ENCODE assay signal across 11 cellular contexts in genomic region chr11:117299351-117300300, GRCh38. TPM values are rescaled to one million over a fixed set of nuclear protein-coding genes. Genes with fewer than 3 reads are reported as not detected.
DNase-seq lines count a peak whose midpoint lies in the region; ATAC-seq and TF ChIP-seq lines count a peak whose summit lies in the region.
"Had no signal": no experiment of that assay in that cellular context is flagged by ENCODE, and none has a peak within 500 bp of the region (broad histone marks: within the 10 kb centered on the region; RNA-seq: fewer than 3 reads in every experiment).

No MANE protein-coding gene starts in this region.

- H3K27me3 ChIP-seq in SJCRH30: no peaks in the 10 kb centered on the region
- no peaks in the 10 kb centered on the region for H3K27me3 ChIP-seq in left ventricle myocardium inferior (ENCODE audit: low read depth)
- H3K27me3 ChIP-seq in osteoblast (ENCODE audit: insufficient read depth, low read length): no peaks in the 10 kb centered on the region

- H4K20me1 ChIP-seq in osteoblast (ENCODE audit: insufficient read depth, low read length): peaks cover 5% of the 10 kb centered on the region

- CTCF ChIA-PET in Calu3 (lab: Charles Lee): interaction anchor here (0.9 kb wide), 1 partner anchor 127 kb away, joined by 3 read pairs; no protein-coding TSS in a partner anchor

- no peaks in the 10 kb centered on the region for H3K9me3 Mint-ChIP-seq in Calu3 (ENCODE audit: low read depth, unreplicated experiment)
- H3K9me3 Mint-ChIP-seq: activated naive CD8-positive, alpha-beta T cell treated with anti-CD3 and anti-CD28 coated beads, Interleukin-2, amount 10 ng/mL, durations not matched to agents 7 days and 5 days had no signal

- intact Hi-C loops in Calu3 (cut with micrococcal nuclease; ENCODE audit: unreplicated experiment) (no loop called here), left ventricle myocardium inferior (cut with micrococcal nuclease) (no loop called here)

- H3K27me3 Mint-ChIP-seq in Calu3 (ENCODE audit: unreplicated experiment): peaks cover 22% of the 10 kb centered on the region
- H3K27me3 Mint-ChIP-seq: activated naive CD8-positive, alpha-beta T cell treated with anti-CD3 and anti-CD28 coated beads, Interleukin-2, amount 10 ng/mL, durations not matched to agents 7 days and 5 days had no signal

- H3K79me2 ChIP-seq in osteoblast (ENCODE audit: insufficient read depth, low read length): no peaks in the 10 kb centered on the region

- ATAC-seq in GM21786 (IDR thresholded peaks at IDR 0.05; ENCODE audit: unreplicated experiment) (no peak), HG02970 (IDR thresholded peaks at IDR 0.05; ENCODE audit: low FRiP score, unreplicated experiment) (no peak), HG02642 (IDR thresholded peaks at IDR 0.05; ENCODE audit: poor library complexity, unreplicated experiment) (no peak)

- H3K4me3 ChIP-seq in SJCRH30 (peak overlapping the region; percentile 50), left ventricle myocardium inferior (peak overlapping the region; percentile 39), osteoblast (ENCODE audit: insufficient read depth, low read length) (peak overlapping the region; percentile 18)

- H3K4me2 ChIP-seq in osteoblast (ENCODE audit: insufficient read depth, low read length): peak overlapping the region; percentile 69

- DNase-seq in Calu3 (peak; percentile 12), SJCRH30 (peak; percentile 8 to 11), left ventricle myocardium inferior (no peak), osteoblast (ENCODE audit: insufficient read length, low spot score, missing footprints) (peak; percentile 67), GM10266 (ENCODE audit: extremely low spot score) (no peak)
- DNase-seq: activated CD8-positive, alpha-beta memory T cell treated with anti-CD3 and anti-CD28 coated beads for 24 hours; activated naive CD8-positive, alpha-beta T cell treated with anti-CD3 and anti-CD28 coated beads, Interleukin-2, amount 10 ng/mL, durations not matched to agents 7 days and 5 days; T-helper 1 cell had no signal

- peak overlapping the region; percentile 38 for H3K27ac Mint-ChIP-seq in Calu3 (ENCODE audit: unreplicated experiment)
- H3K27ac Mint-ChIP-seq: activated naive CD8-positive, alpha-beta T cell treated with anti-CD3 and anti-CD28 coated beads, Interleukin-2, amount 10 ng/mL, durations not matched to agents 7 days and 5 days had no signal

- no peak overlapping the region for H2AFZ ChIP-seq in osteoblast (ENCODE audit: low read length)

- H3K27ac ChIP-seq in SJCRH30 (0 out of 2 replicates have a peak overlapping the region, but pooled peaks have one; percentile 7), left ventricle myocardium inferior (replicated peaks) (no peak overlapping the region), osteoblast (ENCODE audit: low read depth, low read length) (no peak overlapping the region)

- no peaks in the 10 kb centered on the region for H3K9me3 ChIP-seq in SJCRH30 (replicated peaks)
- H3K9me3 ChIP-seq in left ventricle myocardium inferior (replicated peaks): no peaks in the 10 kb centered on the region
- H3K9me3 ChIP-seq in osteoblast (ENCODE audit: low read depth, low read length): no peaks in the 10 kb centered on the region

- H3K4me1 ChIP-seq in SJCRH30 (no peaks in the 10 kb centered on the region), left ventricle myocardium inferior (peaks cover 25% of the 10 kb centered on the region), osteoblast (ENCODE audit: insufficient read depth, low read length) (peaks cover 13% of the 10 kb centered on the region)

- H3K4me1 Mint-ChIP-seq in Calu3 (ENCODE audit: low read depth, unreplicated experiment): peaks cover 22% of the 10 kb centered on the region
- H3K4me1 Mint-ChIP-seq: activated naive CD8-positive, alpha-beta T cell treated with anti-CD3 and anti-CD28 coated beads, Interleukin-2, amount 10 ng/mL, durations not matched to agents 7 days and 5 days had no signal

- H3K4me3 Mint-ChIP-seq in Calu3 (ENCODE audit: low read depth, unreplicated experiment): peak overlapping the region; percentile 31
- H3K4me3 Mint-ChIP-seq: activated naive CD8-positive, alpha-beta T cell treated with anti-CD3 and anti-CD28 coated beads, Interleukin-2, amount 10 ng/mL, durations not matched to agents 7 days and 5 days had no signal

- H3K36me3 ChIP-seq in SJCRH30 (no peaks in the 10 kb centered on the region), left ventricle myocardium inferior (peaks cover 12% of the 10 kb centered on the region), osteoblast (ENCODE audit: insufficient read depth, low read length) (peaks cover 4% of the 10 kb centered on the region)

- no peak for TF ChIP-seq CTCF in Calu3 (IDR thresholded peaks at IDR 0.05; ENCODE audit: unreplicated experiment)
- no peak for TF ChIP-seq CTCF in left ventricle myocardium inferior (IDR thresholded peaks at IDR 0.05; ENCODE audit: borderline replicate concordance)
- no peak for TF ChIP-seq CTCF in osteoblast (IDR thresholded peaks at IDR 0.05; ENCODE audit: extremely low read depth, low read depth, low read length)
- TF ChIP-seq CTCF in GM10266 (IDR thresholded peaks at IDR 0.05; ENCODE audit: control insufficient read depth, insufficient read depth, low read depth, missing control alignments): no peak

- BruUV-seq in Calu3 (replicated peaks; lab: Mats Ljungman, UMichigan): no TSS peak

- peaks cover 5% of the 10 kb centered on the region for H3K36me3 Mint-ChIP-seq in Calu3 (ENCODE audit: insufficient read depth, unreplicated experiment)
- H3K36me3 Mint-ChIP-seq: activated naive CD8-positive, alpha-beta T cell treated with anti-CD3 and anti-CD28 coated beads, Interleukin-2, amount 10 ng/mL, durations not matched to agents 7 days and 5 days had no signal

RNA-seq across cellular contexts. Expression of gene BACE1-AS, which starts 8.5 kb away (rescaled TPM):
- total RNA-seq in Calu3 (2022): 8.4 and 8.8 TPM in 2 replicates
- 4.2 and 4.7 TPM in 2 replicates for total RNA-seq in SJCRH30 (2014; rRNA removed; shearing (Covaris generic))
- total RNA-seq in left ventricle myocardium inferior: 10.3 TPM
- total RNA-seq in osteoblast: 3.5 and 4.0 TPM in 2 replicates

RNA-seq across cellular contexts. Expression of gene BACE1, which starts 16.4 kb away (rescaled TPM):
- total RNA-seq in Calu3 (2022) (9.6 and 10.7 TPM in 2 replicates), left ventricle myocardium inferior (13.8 TPM), osteoblast (45.6 and 52.7 TPM in 2 replicates)
- 2.3 and 3.0 TPM in 2 replicates for total RNA-seq in SJCRH30 (2014; rRNA removed; shearing (Covaris generic))

RNA-seq across cellular contexts. Expression of gene CEP164, which starts 28.0 kb away (rescaled TPM):
- total RNA-seq in Calu3 (2022) (25.4 and 29.6 TPM in 2 replicates), left ventricle myocardium inferior (5.9 TPM), osteoblast (38.0 and 40.7 TPM in 2 replicates)
- 12.6 and 13.5 TPM in 2 replicates for total RNA-seq in SJCRH30 (2014; rRNA removed; shearing (Covaris generic))

Comparison
In these comparisons a context has a peak if more than half of its experiments do, and no peak if none do; other contexts are left out.
1. DNase-seq: peak in Calu3 (single experiment), SJCRH30 (2 of 2) and osteoblast (single experiment); none in left ventricle myocardium inferior (single experiment) and GM10266 (single experiment).
2. Peak in every context shown above with its lines, with median percentiles within 50 percentile points of each other: H3K4me3 ChIP-seq.